In the genomic region with DNA sequence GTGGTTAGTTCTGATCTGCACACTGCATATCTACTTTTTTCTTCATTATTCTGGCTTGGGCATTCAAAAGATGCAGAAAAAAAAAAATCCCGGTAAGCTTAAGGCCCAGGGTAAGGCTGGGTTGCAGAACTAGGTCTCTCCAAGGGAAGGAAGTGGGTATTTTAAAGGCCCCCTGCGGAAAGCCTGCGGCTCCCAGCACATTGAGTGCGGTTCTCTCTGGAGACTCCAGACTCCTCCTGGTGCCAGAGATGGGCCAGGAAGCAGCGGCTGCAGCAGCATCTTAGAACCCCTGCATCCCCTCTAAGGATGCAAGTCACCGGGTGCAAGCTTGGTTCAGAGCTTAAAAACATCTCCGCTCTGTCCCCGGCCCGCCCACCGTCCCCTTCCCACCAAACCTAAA, we compare ENCODE assay signal across 10 cellular contexts. TPM values are rescaled to one million over a fixed set of nuclear protein-coding genes. Genes with fewer than 3 reads are reported as not detected.
DNase-seq lines count a peak whose midpoint lies in the region.
"Had no signal": no experiment of that assay in that cellular context is flagged by ENCODE, and none has a peak within 500 bp of the region (broad histone marks: within the 10 kb centered on the region; RNA-seq: fewer than 3 reads in every experiment).

No MANE protein-coding gene starts in this region.

- H3K4me3 ChIP-seq in subcutaneous abdominal adipose tissue (ENCODE audit: low read depth in 1 of 5, low read length in 5 of 5) = peak overlapping the region; percentile 35 to 58 (median 49)

- H3K4me1 Mint-ChIP-seq in activated CD4-positive, alpha-beta T cell treated with anti-CD3 and anti-CD28 coated beads, Interleukin-2, amount 10 ng/mL, durations not matched to agents 24 days and 14 days = peaks cover 10% of the 10 kb centered on the region
- peaks cover 19% of the 10 kb centered on the region for H3K4me1 Mint-ChIP-seq in activated naive CD8-positive, alpha-beta T cell (ENCODE audit: low read depth)

- DNase-seq in activated CD4-positive, alpha-beta T cell treated with anti-CD3 and anti-CD28 coated beads, Interleukin-2, amount 10 ng/mL, durations not matched to agents 24 days and 14 days = no peak
- no peak for DNase-seq in activated CD4-positive, alpha-beta T cell treated with anti-CD3 and anti-CD28 coated beads, Interleukin-2, amount 50 U/mL, for 4 hours
- peak; percentile 16 for DNase-seq in iris pigment epithelial cell (ENCODE audit: low read depth)
- no peak for DNase-seq in DMS153 treated with DMSO at 0.1 percent for 48 hours (lab: John Stamatoyannopoulos, UW; ENCODE audit: unreplicated experiment)
- no peak for DNase-seq in SK-N-DZ (ENCODE audit: low spot score)
- DNase-seq in stimulated activated CD4-positive, alpha-beta T cell treated with anti-CD3 and anti-CD28 coated beads, Interleukin-4, amount 100 ng/mL, for 24 hours = no peak
- DNase-seq: DND-41 had no signal

- no peak overlapping the region for H3K9ac ChIP-seq in subcutaneous abdominal adipose tissue (ENCODE audit: low read length in 5 of 5)
- H3K9ac ChIP-seq: KMS-11 had no signal

- peaks cover 0 to 14% (median 11%) of the 10 kb centered on the region in 5 donors for H3K27me3 ChIP-seq in subcutaneous abdominal adipose tissue (ENCODE audit: control insufficient read depth in 5 of 5, insufficient read depth in 4 of 5, low read length in 5 of 5)

- no peak overlapping the region for H3K27ac Mint-ChIP-seq in activated CD4-positive, alpha-beta T cell treated with anti-CD3 and anti-CD28 coated beads, Interleukin-2, amount 10 ng/mL, durations not matched to agents 24 days and 14 days
- H3K27ac Mint-ChIP-seq in activated naive CD8-positive, alpha-beta T cell = no peak overlapping the region

- H3K4me1 ChIP-seq in subcutaneous abdominal adipose tissue (ENCODE audit: control insufficient read depth in 5 of 5, insufficient read depth in 5 of 5, low read length in 5 of 5) = peaks cover 0 to 11% (median 4%) of the 10 kb centered on the region in 5 donors

- no peaks in the 10 kb centered on the region for H3K9me3 Mint-ChIP-seq in activated CD4-positive, alpha-beta T cell treated with anti-CD3 and anti-CD28 coated beads, Interleukin-2, amount 10 ng/mL, durations not matched to agents 24 days and 14 days
- no peaks in the 10 kb centered on the region for H3K9me3 Mint-ChIP-seq in activated naive CD8-positive, alpha-beta T cell (ENCODE audit: low read depth)

- no peaks in the 10 kb centered on the region for H3K9me3 ChIP-seq in subcutaneous abdominal adipose tissue (ENCODE audit: control insufficient read depth in 5 of 5, low read length in 5 of 5)

- no peaks in the 10 kb centered on the region for H3K36me3 Mint-ChIP-seq in activated CD4-positive, alpha-beta T cell treated with anti-CD3 and anti-CD28 coated beads, Interleukin-2, amount 10 ng/mL, durations not matched to agents 24 days and 14 days (ENCODE audit: low read depth)
- no peaks in the 10 kb centered on the region for H3K36me3 Mint-ChIP-seq in activated naive CD8-positive, alpha-beta T cell

- intact Hi-C loops in activated CD4-positive, alpha-beta T cell treated with anti-CD3 and anti-CD28 coated beads, Interleukin-2, amount 10 ng/mL, durations not matched to agents 24 days and 14 days (cut with micrococcal nuclease) = no loop called here

- peaks cover 42% of the 10 kb centered on the region for H3K27me3 Mint-ChIP-seq in activated CD4-positive, alpha-beta T cell treated with anti-CD3 and anti-CD28 coated beads, Interleukin-2, amount 10 ng/mL, durations not matched to agents 24 days and 14 days
- peaks cover 27% of the 10 kb centered on the region for H3K27me3 Mint-ChIP-seq in activated naive CD8-positive, alpha-beta T cell

- H3K36me3 ChIP-seq in subcutaneous abdominal adipose tissue (ENCODE audit: control insufficient read depth in 5 of 5, insufficient read depth in 5 of 5, low read length in 5 of 5) = no peaks in the 10 kb centered on the region

- H3K4me3 Mint-ChIP-seq in activated CD4-positive, alpha-beta T cell treated with anti-CD3 and anti-CD28 coated beads, Interleukin-2, amount 10 ng/mL, durations not matched to agents 24 days and 14 days = peak overlapping the region; percentile 66
- peak overlapping the region; percentile 80 for H3K4me3 Mint-ChIP-seq in activated naive CD8-positive, alpha-beta T cell

- no peak overlapping the region for H3K27ac ChIP-seq in subcutaneous abdominal adipose tissue (ENCODE audit: low read depth, low read length)
- H3K27ac ChIP-seq: KMS-11 had no signal

RNA-seq across cellular contexts. Expression of a gene that starts 49.5 kb away (rescaled TPM):
- 44.0 and 50.7 TPM in 2 replicates for total RNA-seq in activated CD4-positive, alpha-beta T cell treated with anti-CD3 and anti-CD28 coated beads, Interleukin-2, amount 10 ng/mL, durations not matched to agents 24 days and 14 days
- polyA plus RNA-seq in SK-N-DZ (2014; cell fraction: cytosol; rRNA removed) = 19.3 TPM in 2 replicates
- 20.4 and 30.6 TPM in 2 replicates for polyA plus RNA-seq in SK-N-DZ (2014; cell fraction: nucleus; rRNA removed)
